ENCODE assay signal across 31 cellular contexts in the genomic region with DNA sequence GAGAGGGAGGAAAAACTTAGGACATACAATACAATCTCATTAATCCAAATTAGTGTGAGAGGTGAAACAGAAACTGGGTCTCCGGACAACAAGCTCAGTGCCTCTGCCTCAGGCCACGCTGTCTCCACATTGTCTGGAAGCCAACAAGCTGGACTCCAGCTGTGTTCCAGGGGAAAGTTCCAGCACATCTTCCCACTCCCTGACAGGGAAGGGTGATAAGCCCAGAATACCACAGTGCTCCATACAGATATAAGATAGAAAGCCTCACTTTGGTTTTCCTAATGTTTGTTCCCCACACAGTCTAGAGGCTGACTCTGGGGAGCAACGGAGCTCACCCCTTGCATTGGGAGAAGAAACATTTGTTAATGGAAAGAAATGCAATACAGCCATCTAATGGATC.
"Had no signal": no experiment of that assay in that cellular context is flagged by ENCODE, and none has a peak within 500 bp of the region (broad histone marks: within the 10 kb centered on the region; RNA-seq: fewer than 3 reads in every experiment).

No MANE protein-coding gene starts in this region.

- H3K27ac Mint-ChIP-seq: activated CD4-positive, alpha-beta memory T cell treated with anti-CD3 and anti-CD28 coated beads, Interleukin-2, amount 10 ng/mL, durations not matched to agents 7 days and 5 days; activated CD8-positive, alpha-beta memory T cell treated with anti-CD3 and anti-CD28 coated beads, Interleukin-2, amount 10 ng/mL, durations not matched to agents 7 days and 5 days; activated naive CD4-positive, alpha-beta T cell treated with anti-CD3 and anti-CD28 coated beads, Interleukin-2, amount 50 U/mL, for 24 hours; activated naive CD8-positive, alpha-beta T cell treated with anti-CD3 and anti-CD28 coated beads, Interleukin-2, amount 10 ng/mL, durations not matched to agents 7 days and 5 days; activated T-cell treated with anti-CD3 and anti-CD28 coated beads, Interleukin-2, amount 50 U/mL, for 72 hours; activated T-helper 17 cell treated with anti-CD3 and anti-CD28 coated beads, Interleukin-2, amount 50 U/mL, for 72 hours; IgD-negative memory B cell had no signal

- DNase-seq: activated CD4-positive, alpha-beta memory T cell treated with anti-CD3 and anti-CD28 coated beads, Interleukin-2, amount 10 ng/mL, durations not matched to agents 7 days and 5 days; activated CD4-positive, alpha-beta T cell treated with anti-CD3 and anti-CD28 coated beads for 1 hour; activated CD4-positive, alpha-beta T cell treated with anti-CD3 and anti-CD28 coated beads for 48 hours; activated CD4-positive, CD25-positive, alpha-beta regulatory T cell; activated CD8-positive, alpha-beta memory T cell treated with anti-CD3 and anti-CD28 coated beads for 24 hours; activated CD8-positive, alpha-beta memory T cell treated with anti-CD3 and anti-CD28 coated beads, Interleukin-2, amount 10 ng/mL, durations not matched to agents 7 days and 5 days; activated CD8-positive, alpha-beta memory T cell treated with anti-CD3 and anti-CD28 coated beads, Interleukin-2, amount 50 U/mL, for 48 hours; activated effector memory CD4-positive, alpha-beta T cell treated with anti-CD3 and anti-CD28 coated beads, Interleukin-2, amount 50 U/mL, for 16 hours; activated naive CD4-positive, alpha-beta T cell; activated naive CD8-positive, alpha-beta T cell treated with anti-CD3 and anti-CD28 coated beads, Interleukin-2, amount 10 ng/mL, durations not matched to agents 7 days and 5 days; activated T-cell treated with anti-CD3 and anti-CD28 coated beads, Interleukin-2, amount 50 U/mL, for 72 hours; amygdala; Karpas-422; KBM-7; NCI-H1048; NCI-H146; NCI-H187; NCI-H2029 treated with DMSO at 0.1 percent for 48 hours; NCI-H2107; NCI-H2171; NCI-H510A; NCI-H748 treated with DMSO at 0.1 percent for 48 hours; SIG-M5; T1000; WERI-Rb-1 had no signal

- H3K4me3 ChIP-seq: ascending aorta, cardiac muscle cell, PC-9 had no signal

- H3K27me3 ChIP-seq: ascending aorta, cardiac muscle cell had no signal

- H3K36me3 Mint-ChIP-seq: activated CD8-positive, alpha-beta memory T cell treated with anti-CD3 and anti-CD28 coated beads, Interleukin-2, amount 10 ng/mL, durations not matched to agents 7 days and 5 days; activated naive CD4-positive, alpha-beta T cell treated with anti-CD3 and anti-CD28 coated beads, Interleukin-2, amount 50 U/mL, for 24 hours; activated naive CD8-positive, alpha-beta T cell treated with anti-CD3 and anti-CD28 coated beads, Interleukin-2, amount 10 ng/mL, durations not matched to agents 7 days and 5 days; IgD-negative memory B cell had no signal

- H3K9me3 ChIP-seq: ascending aorta had no signal

- H3K27me3 Mint-ChIP-seq: activated CD4-positive, alpha-beta memory T cell treated with anti-CD3 and anti-CD28 coated beads, Interleukin-2, amount 10 ng/mL, durations not matched to agents 7 days and 5 days; activated CD8-positive, alpha-beta memory T cell treated with anti-CD3 and anti-CD28 coated beads, Interleukin-2, amount 10 ng/mL, durations not matched to agents 7 days and 5 days; activated T-helper 17 cell treated with anti-CD3 and anti-CD28 coated beads, Interleukin-2, amount 50 U/mL, for 72 hours; IgD-negative memory B cell had no signal

- H3K4me2 ChIP-seq: PC-9 had no signal

- H3K4me3 Mint-ChIP-seq: activated CD4-positive, alpha-beta memory T cell treated with anti-CD3 and anti-CD28 coated beads, Interleukin-2, amount 10 ng/mL, durations not matched to agents 7 days and 5 days; activated CD8-positive, alpha-beta memory T cell treated with anti-CD3 and anti-CD28 coated beads, Interleukin-2, amount 10 ng/mL, durations not matched to agents 7 days and 5 days; activated naive CD4-positive, alpha-beta T cell treated with anti-CD3 and anti-CD28 coated beads, Interleukin-2, amount 50 U/mL, for 24 hours; activated naive CD8-positive, alpha-beta T cell treated with anti-CD3 and anti-CD28 coated beads, Interleukin-2, amount 10 ng/mL, durations not matched to agents 7 days and 5 days; activated T-cell treated with anti-CD3 and anti-CD28 coated beads, Interleukin-2, amount 50 U/mL, for 72 hours; activated T-helper 17 cell treated with anti-CD3 and anti-CD28 coated beads, Interleukin-2, amount 50 U/mL, for 72 hours; IgD-negative memory B cell had no signal

- H3K27ac ChIP-seq: ascending aorta, cardiac muscle cell, PC-9, WERI-Rb-1 had no signal

- H2AFZ ChIP-seq: PC-9 had no signal

- ATAC-seq: activated CD8-positive, alpha-beta memory T cell treated with anti-CD3 and anti-CD28 coated beads, Interleukin-2, amount 10 ng/mL, durations not matched to agents 7 days and 5 days; activated T-cell treated with anti-CD3 and anti-CD28 coated beads, Interleukin-2, amount 50 U/mL, for 72 hours; activated T-helper 17 cell treated with anti-CD3 and anti-CD28 coated beads, Interleukin-2, amount 50 U/mL, for 72 hours had no signal

- H3K9me3 Mint-ChIP-seq: activated naive CD4-positive, alpha-beta T cell treated with anti-CD3 and anti-CD28 coated beads, Interleukin-2, amount 50 U/mL, for 24 hours had no signal

- H3K4me1 Mint-ChIP-seq: activated CD4-positive, alpha-beta memory T cell treated with anti-CD3 and anti-CD28 coated beads, Interleukin-2, amount 10 ng/mL, durations not matched to agents 7 days and 5 days; activated CD8-positive, alpha-beta memory T cell treated with anti-CD3 and anti-CD28 coated beads, Interleukin-2, amount 10 ng/mL, durations not matched to agents 7 days and 5 days; activated naive CD4-positive, alpha-beta T cell treated with anti-CD3 and anti-CD28 coated beads, Interleukin-2, amount 50 U/mL, for 24 hours; activated naive CD8-positive, alpha-beta T cell treated with anti-CD3 and anti-CD28 coated beads, Interleukin-2, amount 10 ng/mL, durations not matched to agents 7 days and 5 days; activated T-helper 17 cell treated with anti-CD3 and anti-CD28 coated beads, Interleukin-2, amount 50 U/mL, for 72 hours; IgD-negative memory B cell had no signal

- H3K36me3 ChIP-seq: ascending aorta, cardiac muscle cell, WERI-Rb-1 had no signal
